ENCODE assay signal across 16 cellular contexts in the genomic region with DNA sequence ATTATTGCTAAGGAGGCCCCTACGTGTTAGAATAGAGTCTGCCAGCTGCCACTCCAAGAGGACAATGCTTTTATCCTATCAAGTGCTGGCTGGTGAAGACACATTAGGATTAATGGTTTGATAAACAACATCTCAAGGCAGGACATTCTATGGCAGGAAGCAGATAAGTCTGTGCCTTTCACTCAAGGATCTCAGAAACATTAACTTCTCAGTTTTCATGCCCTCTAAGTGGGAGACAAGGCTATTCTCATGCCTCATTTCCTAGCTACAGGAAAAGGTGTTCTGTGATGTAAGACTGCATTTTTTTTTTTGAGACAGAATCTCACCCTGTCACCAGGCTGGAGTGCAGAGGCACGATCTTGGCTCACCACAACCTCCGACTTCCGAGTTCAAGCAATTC.
"Had no signal": no experiment of that assay in that cellular context is flagged by ENCODE, and none has a peak within 500 bp of the region (broad histone marks: within the 10 kb centered on the region; RNA-seq: fewer than 3 reads in every experiment).

No MANE protein-coding gene starts in this region.

- H3K27ac Mint-ChIP-seq: activated CD4-positive, alpha-beta T cell treated with anti-CD3 and anti-CD28 coated beads, Interleukin-2, amount 10 ng/mL, durations not matched to agents 24 days and 14 days; activated CD8-positive, alpha-beta T cell treated with anti-CD3 and anti-CD28 coated beads, Interleukin-2, amount 10 ng/mL, durations not matched to agents 7 days and 5 days; activated naive CD4-positive, alpha-beta T cell treated with anti-CD3 and anti-CD28 coated beads for 36 hours; activated T-cell treated with anti-CD3 and anti-CD28 coated beads, Interleukin-2, amount 50 U/mL, for 24 hours; naive thymus-derived CD4-positive, alpha-beta T cell; stimulated activated effector memory CD8-positive, alpha-beta T cell treated with anti-CD3 and anti-CD28 coated beads, Interleukin-12 subunit alpha, Interleukin-12 subunit beta, amount 100 ng/mL, for 72 hours had no signal

- H3K4me3 Mint-ChIP-seq: activated CD4-positive, alpha-beta T cell treated with anti-CD3 and anti-CD28 coated beads, Interleukin-2, amount 10 ng/mL, durations not matched to agents 24 days and 14 days; activated CD8-positive, alpha-beta T cell treated with anti-CD3 and anti-CD28 coated beads, Interleukin-2, amount 10 ng/mL, durations not matched to agents 7 days and 5 days; activated naive CD4-positive, alpha-beta T cell treated with anti-CD3 and anti-CD28 coated beads for 36 hours; activated T-cell treated with anti-CD3 and anti-CD28 coated beads, Interleukin-2, amount 50 U/mL, for 24 hours; naive thymus-derived CD4-positive, alpha-beta T cell; stimulated activated effector memory CD8-positive, alpha-beta T cell treated with anti-CD3 and anti-CD28 coated beads, Interleukin-12 subunit alpha, Interleukin-12 subunit beta, amount 100 ng/mL, for 72 hours had no signal

- H3K4me1 Mint-ChIP-seq: activated CD4-positive, alpha-beta T cell treated with anti-CD3 and anti-CD28 coated beads, Interleukin-2, amount 10 ng/mL, durations not matched to agents 24 days and 14 days; naive thymus-derived CD4-positive, alpha-beta T cell; stimulated activated effector memory CD8-positive, alpha-beta T cell treated with anti-CD3 and anti-CD28 coated beads, Interleukin-12 subunit alpha, Interleukin-12 subunit beta, amount 100 ng/mL, for 72 hours had no signal

- H3K36me3 Mint-ChIP-seq: stimulated activated effector memory CD8-positive, alpha-beta T cell treated with anti-CD3 and anti-CD28 coated beads, Interleukin-12 subunit alpha, Interleukin-12 subunit beta, amount 100 ng/mL, for 72 hours had no signal

- H3K27me3 Mint-ChIP-seq: activated CD4-positive, alpha-beta T cell treated with anti-CD3 and anti-CD28 coated beads, Interleukin-2, amount 10 ng/mL, durations not matched to agents 24 days and 14 days had no signal

- DNase-seq: activated CD4-positive, alpha-beta T cell treated with anti-CD3 and anti-CD28 coated beads, Interleukin-2, amount 10 ng/mL, durations not matched to agents 24 days and 14 days; activated CD8-positive, alpha-beta T cell treated with anti-CD3 and anti-CD28 coated beads, Interleukin-2, amount 10 ng/mL, durations not matched to agents 7 days and 5 days; activated naive CD4-positive, alpha-beta T cell treated with anti-CD3 and anti-CD28 coated beads for 36 hours; activated T-cell treated with anti-CD3 and anti-CD28 coated beads, Interleukin-2, amount 50 U/mL, for 24 hours; aorta; brain microvascular endothelial cell; central memory CD4-positive, alpha-beta T cell; dorsolateral prefrontal cortex; mesenchymal stem cell; naive thymus-derived CD4-positive, alpha-beta T cell; ovary; stimulated activated CD4-positive, alpha-beta T cell treated with anti-CD3 and anti-CD28 coated beads, Interleukin-4, amount 100 ng/mL, for 24 hours; T-helper 2 cell; testis; upper lobe of left lung had no signal

- H3K9me3 Mint-ChIP-seq: activated CD4-positive, alpha-beta T cell treated with anti-CD3 and anti-CD28 coated beads, Interleukin-2, amount 10 ng/mL, durations not matched to agents 24 days and 14 days; activated naive CD4-positive, alpha-beta T cell treated with anti-CD3 and anti-CD28 coated beads for 36 hours; activated T-cell treated with anti-CD3 and anti-CD28 coated beads, Interleukin-2, amount 50 U/mL, for 24 hours had no signal
